27 cellular contexts compared by ENCODE assay signal in genomic region chr14:71416392-71416791, GRCh38.
DNase-seq lines count a peak whose midpoint lies in the region; ATAC-seq, FAIRE-seq and TF ChIP-seq lines count a peak whose summit lies in the region.
"Had no signal": no experiment of that assay in that cellular context is flagged by ENCODE, and none has a peak within 500 bp of the region (broad histone marks: within the 10 kb centered on the region; RNA-seq: fewer than 3 reads in every experiment).

No MANE protein-coding gene starts in this region.

- no peaks in the 10 kb centered on the region for H3K9me3 Mint-ChIP-seq in GM23338
- H3K9me3 Mint-ChIP-seq: nephron; stimulated activated memory B cell treated with anti-CD40 and anti-IgM and Interleukin-4, amounts not matched to agents 10 μg/mL and 1 μg/mL and 100 μg/mL, for 72 hours had no signal

- no peaks in the 10 kb centered on the region for H3K9me3 ChIP-seq in PC-3 (ENCODE audit: low read length)
- H3K9me3 ChIP-seq: body of pancreas, esophagus muscularis mucosa, gastrocnemius medialis, mucosa of descending colon had no signal

- no peaks in the 10 kb centered on the region for H3K4me1 ChIP-seq in GM23338 (ENCODE audit: insufficient read depth)
- H3K4me1 ChIP-seq in PC-3 (ENCODE audit: insufficient read depth, low read length) = peaks cover 23% of the 10 kb centered on the region
- H3K4me1 ChIP-seq: gastrocnemius medialis had no signal

- H3K27me3 Mint-ChIP-seq in GM23338 (ENCODE audit: insufficient read depth, low read depth, poor library complexity) = peaks cover 2% of the 10 kb centered on the region
- H3K27me3 Mint-ChIP-seq: stimulated activated memory B cell treated with anti-CD40 and anti-IgM and Interleukin-4, amounts not matched to agents 10 μg/mL and 1 μg/mL and 100 μg/mL, for 72 hours had no signal

- no peak for TF ChIP-seq CTCF in GM23338 (conservative IDR thresholded peaks at IDR 0.05; ENCODE audit: low read depth in 2 of 2)
- no peak for TF ChIP-seq CTCF in PC-3 (conservative IDR thresholded peaks at IDR 0.05; ENCODE audit: low read depth, low read length)
- no peak for TF ChIP-seq CTCF in bronchial epithelial cell (IDR thresholded peaks at IDR 0.05; ENCODE audit: insufficient read depth, low read length, severe bottlenecking)

- H3K79me2 ChIP-seq in GM23338 (replicated peaks; ENCODE audit: insufficient read depth) = peaks cover 29% of the 10 kb centered on the region
- H3K79me2 ChIP-seq in PC-3 (ENCODE audit: low read length) = peaks cover 56% of the 10 kb centered on the region

- no peak overlapping the region for H3K9ac ChIP-seq in PC-3 (ENCODE audit: low read length)
- H3K9ac ChIP-seq: parathyroid adenoma had no signal

- H3K4me2 ChIP-seq in GM23338 = no peak overlapping the region
- H3K4me2 ChIP-seq in PC-3 (ENCODE audit: low read length) = no peak overlapping the region

- no TSS peak for BruUV-seq in PC-3 (replicated peaks; lab: Mats Ljungman, UMichigan)

- H3K27ac Mint-ChIP-seq in GM23338 = peak overlapping the region; percentile 11; the same call in 1 of the 2 replicates
- H3K27ac Mint-ChIP-seq: activated CD8-positive, alpha-beta T cell treated with anti-CD3 and anti-CD28 coated beads, Interleukin-2, amount 10 ng/mL, durations not matched to agents 7 days and 5 days; stimulated activated memory B cell treated with anti-CD40 and anti-IgM and Interleukin-4, amounts not matched to agents 10 μg/mL and 1 μg/mL and 100 μg/mL, for 72 hours had no signal

- H3K4me3 ChIP-seq in GM23338 = no peak overlapping the region
- no peak overlapping the region for H3K4me3 ChIP-seq in PC-3 (ENCODE audit: low read length)
- H3K4me3 ChIP-seq in bronchial epithelial cell (ENCODE audit: low read depth, low read length) = no peak overlapping the region
- H3K4me3 ChIP-seq: body of pancreas, esophagus muscularis mucosa, gastrocnemius medialis, mucosa of descending colon had no signal

- H3F3A ChIP-seq in GM23338 (replicated peaks; ENCODE audit: low read depth) (no peaks in the 10 kb centered on the region), PC-3 (ENCODE audit: low read length, unreplicated experiment) (no peaks in the 10 kb centered on the region)

- CTCF ChIA-PET in PC-3 (lab: Charles Lee) = no interaction called here

- H3K27ac ChIP-seq in GM23338 (ENCODE audit: low read depth) = no peak overlapping the region
- no peak overlapping the region for H3K27ac ChIP-seq in PC-3 (ENCODE audit: low read length)
- H3K27ac ChIP-seq: body of pancreas, C4-2B, esophagus muscularis mucosa, gastrocnemius medialis, parathyroid adenoma had no signal

- no peak for ATAC-seq in GM23338
- ATAC-seq in PC-3 = 0 out of 2 replicates have a peak, but pooled peaks have one; percentile 35
- ATAC-seq in GM21529 (IDR thresholded peaks at IDR 0.05; ENCODE audit: unreplicated experiment) = no peak
- ATAC-seq: activated CD8-positive, alpha-beta T cell treated with anti-CD3 and anti-CD28 coated beads, Interleukin-2, amount 10 ng/mL, durations not matched to agents 7 days and 5 days; body of pancreas; gastrocnemius medialis; mucosa of descending colon; right cardiac atrium; stimulated activated memory B cell treated with anti-CD40 and anti-IgM and Interleukin-4, amounts not matched to agents 10 μg/mL and 1 μg/mL and 100 μg/mL, for 72 hours had no signal

- H3K27me3 ChIP-seq in GM23338 (ENCODE audit: insufficient read depth) (no peaks in the 10 kb centered on the region), PC-3 (ENCODE audit: low read length) (no peaks in the 10 kb centered on the region), bronchial epithelial cell (ENCODE audit: control insufficient read depth, insufficient read depth, low read length) (no peaks in the 10 kb centered on the region)
- H3K27me3 ChIP-seq: body of pancreas, esophagus muscularis mucosa, gastrocnemius medialis had no signal

- H4K20me1 ChIP-seq in GM23338 (replicated peaks; ENCODE audit: insufficient read depth) = no peaks in the 10 kb centered on the region
- 0 out of 2 replicates have a peak, but pooled peaks cover 4% of the 10 kb centered on the region for H4K20me1 ChIP-seq in PC-3 (ENCODE audit: low read length)

- H3K4me3 Mint-ChIP-seq in GM23338 = no peak overlapping the region
- H3K4me3 Mint-ChIP-seq: activated CD8-positive, alpha-beta T cell treated with anti-CD3 and anti-CD28 coated beads, Interleukin-2, amount 10 ng/mL, durations not matched to agents 7 days and 5 days; nephron; stimulated activated memory B cell treated with anti-CD40 and anti-IgM and Interleukin-4, amounts not matched to agents 10 μg/mL and 1 μg/mL and 100 μg/mL, for 72 hours had no signal

- peaks cover 13% of the 10 kb centered on the region for H3K4me1 Mint-ChIP-seq in GM23338

- DNase-seq in GM23338 (ENCODE audit: low spot score) (no peak), PC-3 (peak; percentile 62), bronchial epithelial cell (ENCODE audit: low read depth) (peak; percentile 95), renal cortical epithelial cell (ENCODE audit: low read depth) (peak; percentile 35), NCI-H82 treated with DMSO at 0.1 percent for 48 hours (lab: John Stamatoyannopoulos, UW; ENCODE audit: unreplicated experiment) (no peak), NCI-H2196 (lab: John Stamatoyannopoulos, UW; ENCODE audit: unreplicated experiment) (no peak)
- DNase-seq: activated CD4-positive, CD25-positive, alpha-beta regulatory T cell treated with anti-CD3 and anti-CD28 coated beads, Interleukin-2, amount 50 U/mL, for 72 hours; activated CD8-positive, alpha-beta T cell treated with anti-CD3 and anti-CD28 coated beads, Interleukin-2, amount 10 ng/mL, durations not matched to agents 7 days and 5 days; activated effector memory CD4-positive, alpha-beta T cell treated with anti-CD3 and anti-CD28 coated beads, Interleukin-2, amount 50 U/mL, for 16 hours; body of pancreas; effector memory CD4-positive, alpha-beta T cell; gastrocnemius medialis; GOT3; hippocampal formation; mucosa of descending colon; NCI-H187; NCI-H2227 treated with DMSO at 0.1 percent for 48 hours; right cardiac atrium; SIG-M5; stimulated activated CD4-positive, alpha-beta T cell treated with anti-CD3 and anti-CD28 coated beads, Interleukin-4, amount 100 ng/mL, for 1 hour had no signal

- H3K36me3 ChIP-seq in GM23338 (ENCODE audit: insufficient read depth) (no peaks in the 10 kb centered on the region), PC-3 (ENCODE audit: low read depth, low read length) (peaks cover 6% of the 10 kb centered on the region; the same call in 1 of the 2 replicates), bronchial epithelial cell (ENCODE audit: control insufficient read depth, insufficient read depth, low read length) (no peaks in the 10 kb centered on the region)
- H3K36me3 ChIP-seq: esophagus muscularis mucosa, gastrocnemius medialis had no signal

- POLR2A ChIA-PET in PC-3 (lab: Charles Lee; ENCODE audit: unreplicated experiment) = interaction anchor here (0.6 kb wide), 1 partner anchor 74 kb away, joined by 4 read pairs; no protein-coding TSS in a partner anchor

- FAIRE-seq in bronchial epithelial cell (lab: Jason Lieb, UNC) = no peak
- FAIRE-seq: urothelium cell line had no signal

- H2AFZ ChIP-seq in GM23338 = no peak overlapping the region
- H2AFZ ChIP-seq in PC-3 (ENCODE audit: low read length) = no peak overlapping the region
- H2AFZ ChIP-seq: parathyroid adenoma had no signal

- intact Hi-C loops in PC-3 (cut with micrococcal nuclease) = no loop called here

- peaks cover 23% of the 10 kb centered on the region; the same call in 2 of the 3 replicates for H3K36me3 Mint-ChIP-seq in GM23338 (ENCODE audit: low read depth)

- H3K9me2 ChIP-seq in GM23338 (ENCODE audit: insufficient read depth) (no peaks in the 10 kb centered on the region), PC-3 (replicated peaks; ENCODE audit: low read length) (no peaks in the 10 kb centered on the region)

TF ChIP-seq in GM23338, 12 proteins besides CTCF, POLR2A, EP300 and RAD21 (continues in another document):
- TF ChIP-seq EZH2 (IDR thresholded peaks at IDR 0.05; ENCODE audit: low read depth, unreplicated experiment) (no peak), JUNB (IDR thresholded peaks at IDR 0.05; ENCODE audit: unreplicated experiment) (no peak), NANOG (IDR thresholded peaks at IDR 0.05; ENCODE audit: borderline replicate concordance) (no peak)

Comparison
In these comparisons a context has a peak if more than half of its experiments do, and no peak if none do; other contexts are left out.
1. DNase-seq: peak in PC-3 (single experiment), bronchial epithelial cell (single experiment) and renal cortical epithelial cell (single experiment); none in GM23338 (single experiment), NCI-H82 treated with DMSO at 0.1 percent for 48 hours (single experiment) and NCI-H2196 (single experiment).